Comparison of ENCODE assay signal across 8 cellular contexts in the genomic region with DNA sequence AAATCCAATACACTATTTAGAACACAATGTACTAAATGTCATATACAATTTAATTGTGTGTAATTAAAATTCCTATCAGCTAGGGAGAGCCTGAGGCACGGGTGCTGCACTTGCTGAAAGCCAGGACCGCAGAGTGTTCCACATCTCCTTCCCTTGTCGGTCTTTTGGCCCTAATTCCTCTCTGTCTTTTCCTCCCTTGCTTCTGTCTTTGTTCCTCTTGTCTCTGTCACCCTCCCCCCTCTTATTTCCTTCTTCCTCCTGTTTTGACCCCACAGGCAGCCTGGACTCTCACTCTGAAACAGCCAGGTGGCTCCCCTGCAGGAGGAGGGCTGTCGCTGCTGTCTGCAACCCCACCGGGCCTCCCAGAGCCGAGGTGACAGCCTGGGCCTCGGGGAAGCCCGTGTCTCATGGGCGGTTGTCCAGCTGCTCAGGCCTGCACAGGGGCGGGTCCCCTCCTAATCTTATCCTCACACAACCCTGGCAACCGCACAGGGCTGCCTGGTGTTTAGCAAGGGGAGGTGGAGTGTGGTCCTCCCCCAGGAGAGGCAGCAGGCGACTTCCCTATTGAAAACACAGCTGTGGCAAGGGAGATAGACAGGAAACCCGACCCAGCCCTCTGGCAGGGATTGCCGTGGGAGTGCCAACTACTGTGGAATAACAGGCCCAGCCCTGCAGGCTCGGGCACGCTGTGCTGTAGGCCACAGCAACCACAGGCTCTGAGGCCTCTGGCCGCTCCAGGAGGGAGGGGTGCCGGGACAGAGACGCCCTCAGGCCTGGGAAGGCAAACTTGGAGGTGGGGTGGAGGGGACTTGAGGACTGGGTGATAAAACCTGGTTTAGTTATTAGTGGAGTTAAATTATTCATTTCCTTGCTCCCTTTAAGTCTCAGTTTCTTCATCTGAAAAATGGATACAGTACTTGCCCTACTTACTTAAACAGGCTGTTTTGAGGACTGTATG.
DNase-seq lines count a peak whose midpoint lies in the region; ATAC-seq, FAIRE-seq and TF ChIP-seq lines count a peak whose summit lies in the region.

No MANE protein-coding gene starts in this region.

- H3K4me3 ChIP-seq in H7 (ENCODE audit: insufficient read depth, low read depth, low read length) = no peak overlapping the region
- no peak overlapping the region for H3K4me3 ChIP-seq in kidney (ENCODE audit: low read length in 2 of 2)
- no peak overlapping the region for H3K4me3 ChIP-seq in small intestine (ENCODE audit: low read depth in 1 of 2, low read length in 2 of 2)

- no peak for TF ChIP-seq CTCF in kidney (IDR thresholded peaks at IDR 0.05; ENCODE audit: borderline replicate concordance, extremely low read depth, insufficient read depth)

- no peaks in the 10 kb centered on the region for H3K36me3 Mint-ChIP-seq in central memory CD8-positive, alpha-beta T cell (ENCODE audit: insufficient read depth)

- DNase-seq in stimulated activated CD4-positive, alpha-beta T cell treated with anti-CD3 and anti-CD28 coated beads, Interleukin-1b, Interleukin-23, amount 100 ng/mL, for 48 hours = peak; percentile 22
- no peak for DNase-seq in stimulated activated CD4-positive, alpha-beta T cell treated with anti-CD3 and anti-CD28 coated beads, Interleukin-4, amount 100 ng/mL, for 4 hours
- DNase-seq in H7 (peak; percentile 87), kidney (peak; percentile 92), small intestine (peak; percentile 88)
- DNase-seq in central memory CD8-positive, alpha-beta T cell (ENCODE audit: low spot score in 2 of 2) = no peak

- intact Hi-C loops in kidney (cut with DNase I) = no loop called here

- FAIRE-seq in kidney (lab: Jason Lieb, UNC) = no peak
- FAIRE-seq in small intestine (lab: Jason Lieb, UNC) = no peak

- no peaks in the 10 kb centered on the region for H3K27me3 ChIP-seq in H7 (ENCODE audit: control insufficient read depth, insufficient read depth, low read length)
- H3K27me3 ChIP-seq in small intestine (ENCODE audit: control insufficient read depth in 2 of 2, insufficient read depth in 2 of 2, low read length in 2 of 2) = no peaks in the 10 kb centered on the region

- H3K36me3 ChIP-seq in H7 (replicated peaks; ENCODE audit: control insufficient read depth, insufficient read depth, low read length) (no peaks in the 10 kb centered on the region), KOPT-K1 (ENCODE audit: insufficient read depth, low read length) (no peaks in the 10 kb centered on the region), kidney (ENCODE audit: control insufficient read depth in 1 of 2, insufficient read depth in 2 of 2, low read length in 2 of 2) (no peaks in the 10 kb centered on the region), small intestine (ENCODE audit: control insufficient read depth in 2 of 2, insufficient read depth in 2 of 2, low read length in 2 of 2) (no peaks in the 10 kb centered on the region)

- WGBS in small intestine, 3 donors = 2 to 9% (median 8%) methylated on average over 19 of the region's 19 CpGs

- no peaks in the 10 kb centered on the region for H3K27me3 Mint-ChIP-seq in central memory CD8-positive, alpha-beta T cell

- H3K27ac Mint-ChIP-seq in central memory CD8-positive, alpha-beta T cell (ENCODE audit: low read depth) = peak overlapping the region; percentile 81

- no peaks in the 10 kb centered on the region for H3K9me3 Mint-ChIP-seq in central memory CD8-positive, alpha-beta T cell

- ATAC-seq in central memory CD8-positive, alpha-beta T cell (replicated peaks; ENCODE audit: extremely low read depth, poor library complexity, severe bottlenecking) = peak; percentile 43

- no peak overlapping the region for H3K4me3 Mint-ChIP-seq in central memory CD8-positive, alpha-beta T cell

- H3K9me3 ChIP-seq in KOPT-K1 (ENCODE audit: insufficient read depth, low read length, poor library complexity, severe bottlenecking) (no peaks in the 10 kb centered on the region), kidney (ENCODE audit: control insufficient read depth in 1 of 2, low read length in 2 of 2) (no peaks in the 10 kb centered on the region), small intestine (ENCODE audit: control insufficient read depth, low read depth) (no peaks in the 10 kb centered on the region)

- H3K27ac ChIP-seq in KOPT-K1 (ENCODE audit: low read depth, low read length, poor library complexity, severe bottlenecking) (peak overlapping the region; percentile 62), kidney (ENCODE audit: low read depth in 2 of 2, low read length in 2 of 2) (peak overlapping the region; percentile 46 to 69), small intestine (ENCODE audit: low read depth in 1 of 2, low read length in 1 of 2) (peak overlapping the region; percentile 47 to 86)

- H3K4me1 ChIP-seq in kidney (ENCODE audit: control insufficient read depth in 1 of 2, insufficient read depth in 1 of 2, low read depth in 1 of 2, low read length in 2 of 2) (peaks cover 11 to 16% of the 10 kb centered on the region in 2 donors), small intestine (ENCODE audit: control insufficient read depth in 2 of 2, insufficient read depth in 1 of 2, low read depth in 1 of 2, low read length in 1 of 2) (peaks cover 5 to 13% of the 10 kb centered on the region in 2 donors)

- peaks cover 27% of the 10 kb centered on the region for H3K4me1 Mint-ChIP-seq in central memory CD8-positive, alpha-beta T cell

- peak overlapping the region in 1 of 2 donors; percentile 29 for H3K9ac ChIP-seq in kidney (ENCODE audit: low read length in 2 of 2)

TF ChIP-seq in PFSK-1, 5 proteins besides CTCF, POLR2A, EP300 and RAD21:
- TF ChIP-seq TAF1 (IDR thresholded peaks at IDR 0.05; ENCODE audit: borderline replicate concordance, insufficient read depth, low read length) (peak; percentile 32; the same call in 1 of the 2 replicates), SIN3A (IDR thresholded peaks at IDR 0.05; ENCODE audit: borderline replicate concordance, insufficient read depth, low read length) (no peak)

Comparison
In these comparisons a context has a peak if more than half of its experiments do, and no peak if none do; other contexts are left out.
1. DNase-seq: peak in stimulated activated CD4-positive, alpha-beta T cell treated with anti-CD3 and anti-CD28 coated beads, Interleukin-1b, Interleukin-23, amount 100 ng/mL, for 48 hours (single experiment), H7 (single experiment), kidney (single experiment) and small intestine (single experiment); none in stimulated activated CD4-positive, alpha-beta T cell treated with anti-CD3 and anti-CD28 coated beads, Interleukin-4, amount 100 ng/mL, for 4 hours (0 of 2) and central memory CD8-positive, alpha-beta T cell (0 of 2).
2. Peak in every context shown above with its lines, with median percentiles within 50 percentile points of each other: H3K27ac ChIP-seq.